11 cellular contexts compared by ENCODE assay signal in the genomic region with DNA sequence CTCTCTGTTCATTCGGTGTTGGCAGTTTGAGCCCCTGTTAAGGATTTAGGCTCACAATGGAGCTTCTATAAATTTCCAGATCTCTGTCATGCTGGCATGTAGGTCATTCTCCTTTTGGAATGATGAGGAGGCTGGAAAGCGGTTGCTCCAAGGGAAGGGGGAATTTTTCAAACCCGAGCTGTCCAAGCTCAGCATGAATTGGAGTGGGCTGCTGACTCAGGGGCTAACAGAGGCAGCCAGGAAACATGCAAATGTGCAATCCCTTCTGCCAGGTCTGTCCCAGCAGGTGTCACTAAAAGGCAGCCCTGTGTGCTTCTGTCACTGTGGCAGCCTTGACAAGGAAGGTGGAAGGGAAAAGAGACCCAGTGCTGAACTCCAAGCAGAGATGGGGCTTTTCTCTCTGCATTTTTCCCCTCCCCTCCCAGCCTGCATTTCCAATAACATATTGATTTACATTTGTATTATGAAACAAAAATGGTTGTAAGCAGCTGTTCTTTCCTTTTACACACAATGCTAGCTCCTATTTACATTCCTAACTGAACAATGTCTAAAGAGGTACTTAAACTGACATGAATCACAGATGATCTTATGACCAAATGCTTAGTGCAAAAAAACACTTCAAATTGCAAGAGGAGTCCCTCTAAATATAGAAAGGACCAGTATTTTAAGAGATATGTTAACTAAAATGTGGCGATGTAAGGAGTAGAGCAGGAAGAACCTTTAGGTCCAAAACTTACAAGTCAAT.
A peak's percentile ranks its signal among the peaks of the same experiment; 100 is the strongest.
DNase-seq lines count a peak whose midpoint lies in the region; ATAC-seq and TF ChIP-seq lines count a peak whose summit lies in the region.
"Had no signal": no experiment of that assay in that cellular context is flagged by ENCODE, and none has a peak within 500 bp of the region (broad histone marks: within the 10 kb centered on the region; RNA-seq: fewer than 3 reads in every experiment).

No MANE protein-coding gene starts in this region.

- no peaks in the 10 kb centered on the region for H3K36me3 Mint-ChIP-seq in Calu3 (ENCODE audit: insufficient read depth, unreplicated experiment)
- no peaks in the 10 kb centered on the region for H3K36me3 Mint-ChIP-seq in activated naive CD4-positive, alpha-beta T cell treated with anti-CD3 and anti-CD28 coated beads, Interleukin-2, amount 50 U/mL, for 72 hours
- H3K36me3 Mint-ChIP-seq: activated naive CD8-positive, alpha-beta T cell treated with anti-CD3 and anti-CD28 coated beads, Interleukin-2, amount 10 ng/mL, durations not matched to agents 7 days and 5 days had no signal

- CTCF ChIA-PET in Calu3 (lab: Charles Lee): no interaction called here

- BruUV-seq in Calu3 (replicated peaks; lab: Mats Ljungman, UMichigan): no TSS peak

- TF ChIP-seq CTCF in Calu3 (IDR thresholded peaks at IDR 0.05; ENCODE audit: unreplicated experiment): no peak
- TF ChIP-seq CTCF in RWPE2 (IDR thresholded peaks at IDR 0.05; ENCODE audit: poor library complexity, severe bottlenecking): peak; percentile 46

- H3K27ac ChIP-seq in RWPE2 (ENCODE audit: poor library complexity, severe bottlenecking): no peak overlapping the region

- DNase-seq in Calu3: peak; percentile 16
- DNase-seq in KBM-7: peak; percentile 57
- no peak for DNase-seq in RWPE2 (ENCODE audit: low spot score)
- DNase-seq in mucosa of gallbladder (ENCODE audit: low spot score): peak; percentile 12
- DNase-seq in globus pallidus (ENCODE audit: low spot score): no peak
- DNase-seq in activated naive CD4-positive, alpha-beta T cell treated with anti-CD3 and anti-CD28 coated beads, Interleukin-2, amount 50 U/mL, for 72 hours (ENCODE audit: low spot score in 2 of 2): no peak
- no peak for DNase-seq in NCI-H2227 (lab: John Stamatoyannopoulos, UW; ENCODE audit: unreplicated experiment)
- DNase-seq: activated naive CD8-positive, alpha-beta T cell treated with anti-CD3 and anti-CD28 coated beads, Interleukin-2, amount 10 ng/mL, durations not matched to agents 7 days and 5 days; Karpas-422 had no signal

- in situ Hi-C loops in KBM-7 (cut with MboI; ENCODE audit: low pct_unique_long_range_greater_than_20kb, low sequenced_read_pairs): no loop called here

- no peak overlapping the region for H3K4me3 ChIP-seq in RWPE2 (ENCODE audit: severe bottlenecking)
- H3K4me3 ChIP-seq: GM12878 had no signal

- H3K4me1 Mint-ChIP-seq in Calu3 (ENCODE audit: low read depth, unreplicated experiment): no peaks in the 10 kb centered on the region

- H3K27me3 ChIP-seq in RWPE2 (ENCODE audit: insufficient read depth, poor library complexity, severe bottlenecking): no peaks in the 10 kb centered on the region

- intact Hi-C loops in Calu3 (cut with micrococcal nuclease; ENCODE audit: unreplicated experiment): no loop called here

- H3K9me3 ChIP-seq in RWPE2 (ENCODE audit: severe bottlenecking): no peaks in the 10 kb centered on the region

- H3K27me3 Mint-ChIP-seq in Calu3 (ENCODE audit: unreplicated experiment): no peaks in the 10 kb centered on the region

- peaks cover 7% of the 10 kb centered on the region for H3K4me1 ChIP-seq in RWPE2 (ENCODE audit: insufficient read depth, poor library complexity, severe bottlenecking)

- ATAC-seq in RWPE2 (ENCODE audit: low read depth): peak; percentile 27; the same call in 1 of the 3 replicates
- no peak for ATAC-seq in GM18870 (IDR thresholded peaks at IDR 0.05; ENCODE audit: unreplicated experiment)
- ATAC-seq in activated naive CD4-positive, alpha-beta T cell treated with anti-CD3 and anti-CD28 coated beads, Interleukin-2, amount 50 U/mL, for 72 hours: no peak
- ATAC-seq: GM12878 had no signal

- H3K27ac Mint-ChIP-seq in Calu3 (ENCODE audit: unreplicated experiment): no peak overlapping the region
- H3K27ac Mint-ChIP-seq in activated naive CD4-positive, alpha-beta T cell treated with anti-CD3 and anti-CD28 coated beads, Interleukin-2, amount 50 U/mL, for 72 hours: no peak overlapping the region
- H3K27ac Mint-ChIP-seq: activated naive CD8-positive, alpha-beta T cell treated with anti-CD3 and anti-CD28 coated beads, Interleukin-2, amount 10 ng/mL, durations not matched to agents 7 days and 5 days had no signal

- H3K4me3 Mint-ChIP-seq in Calu3 (ENCODE audit: low read depth, unreplicated experiment): no peak overlapping the region
- H3K4me3 Mint-ChIP-seq: activated naive CD8-positive, alpha-beta T cell treated with anti-CD3 and anti-CD28 coated beads, Interleukin-2, amount 10 ng/mL, durations not matched to agents 7 days and 5 days had no signal

- no peaks in the 10 kb centered on the region for H3K36me3 ChIP-seq in RWPE2 (ENCODE audit: low read depth)

- H3K9me3 Mint-ChIP-seq in Calu3 (ENCODE audit: low read depth, unreplicated experiment): no peaks in the 10 kb centered on the region
- H3K9me3 Mint-ChIP-seq in activated naive CD4-positive, alpha-beta T cell treated with anti-CD3 and anti-CD28 coated beads, Interleukin-2, amount 50 U/mL, for 72 hours: no peaks in the 10 kb centered on the region

Comparison
In these comparisons a context has a peak if more than half of its experiments do, and no peak if none do; other contexts are left out.
1. DNase-seq: peak in Calu3 (single experiment), KBM-7 (single experiment) and mucosa of gallbladder (single experiment); none in RWPE2 (single experiment), globus pallidus (single experiment), activated naive CD4-positive, alpha-beta T cell treated with anti-CD3 and anti-CD28 coated beads, Interleukin-2, amount 50 U/mL, for 72 hours (0 of 2) and NCI-H2227 (single experiment).